18 cellular contexts compared by ENCODE assay signal in the genomic region with DNA sequence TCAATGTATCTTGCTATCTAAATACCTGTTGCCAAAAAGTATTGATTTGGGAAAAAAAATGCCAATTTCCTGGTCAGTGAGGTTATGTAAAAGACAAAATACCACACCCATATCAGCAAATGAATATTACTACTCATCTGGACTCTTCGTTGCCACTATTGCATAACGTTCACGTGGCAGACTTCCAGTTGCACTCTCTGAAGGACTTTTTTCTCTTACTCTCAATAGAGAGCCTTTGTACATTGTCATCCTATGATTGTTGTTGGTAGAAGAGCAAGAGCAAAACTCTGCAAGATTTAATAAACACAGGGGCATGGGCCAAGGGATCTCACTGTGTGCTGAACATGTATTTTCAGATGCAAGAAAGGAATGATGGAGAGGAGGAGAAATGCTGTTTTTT.
DNase-seq lines count a peak whose midpoint lies in the region; ATAC-seq and TF ChIP-seq lines count a peak whose summit lies in the region.
"Had no signal": no experiment of that assay in that cellular context is flagged by ENCODE, and none has a peak within 500 bp of the region (broad histone marks: within the 10 kb centered on the region; RNA-seq: fewer than 3 reads in every experiment).

No MANE protein-coding gene starts in this region.

- no peaks in the 10 kb centered on the region for H3K4me1 Mint-ChIP-seq in CD4-positive, alpha-beta memory T cell
- H3K4me1 Mint-ChIP-seq: activated CD4-positive, alpha-beta T cell treated with anti-CD3 and anti-CD28 coated beads for 36 hours; memory B cell; naive thymus-derived CD8-positive, alpha-beta T cell had no signal

- CTCF ChIA-PET in CD4-positive, alpha-beta memory T cell (lab: Charles Lee; ENCODE audit: partially characterized antibody) = no interaction called here

- no peak overlapping the region for H3K4me3 ChIP-seq in right lobe of liver
- H3K4me3 ChIP-seq in CD4-positive, alpha-beta memory T cell (ENCODE audit: low read length in 2 of 2) = no peak overlapping the region

- no peaks in the 10 kb centered on the region for H3K4me1 ChIP-seq in right lobe of liver
- H3K4me1 ChIP-seq in CD4-positive, alpha-beta memory T cell (ENCODE audit: insufficient read depth, low read length) = no peaks in the 10 kb centered on the region

- H3K36me3 Mint-ChIP-seq in CD4-positive, alpha-beta memory T cell = no peaks in the 10 kb centered on the region
- H3K36me3 Mint-ChIP-seq: activated naive CD8-positive, alpha-beta T cell; brain; CD8-positive, alpha-beta T cell; memory B cell; naive thymus-derived CD8-positive, alpha-beta T cell had no signal

- no peaks in the 10 kb centered on the region for H3K9me3 ChIP-seq in right lobe of liver
- no peaks in the 10 kb centered on the region for H3K9me3 ChIP-seq in CD4-positive, alpha-beta memory T cell (ENCODE audit: control insufficient read depth in 1 of 2, low read length in 2 of 2)

- H3K4me3 Mint-ChIP-seq in CD4-positive, alpha-beta memory T cell = no peak overlapping the region
- H3K4me3 Mint-ChIP-seq: activated CD4-positive, alpha-beta T cell treated with anti-CD3 and anti-CD28 coated beads for 36 hours; activated naive CD8-positive, alpha-beta T cell; brain; CD8-positive, alpha-beta T cell; memory B cell; naive thymus-derived CD8-positive, alpha-beta T cell had no signal

- H3K27ac Mint-ChIP-seq in CD4-positive, alpha-beta memory T cell = no peak overlapping the region
- H3K27ac Mint-ChIP-seq: activated CD4-positive, alpha-beta T cell treated with anti-CD3 and anti-CD28 coated beads for 36 hours; activated naive CD8-positive, alpha-beta T cell; brain; CD8-positive, alpha-beta T cell; memory B cell; naive thymus-derived CD8-positive, alpha-beta T cell had no signal

- no peaks in the 10 kb centered on the region for H3K27me3 ChIP-seq in right lobe of liver
- no peaks in the 10 kb centered on the region for H3K27me3 ChIP-seq in CD4-positive, alpha-beta memory T cell (ENCODE audit: insufficient read depth, low read length)

- TF ChIP-seq POLR2A in right lobe of liver (IDR thresholded peaks at IDR 0.05) = no peak

- WGBS in right lobe of liver (ENCODE audit: insufficient coverage, low coverage, low lambda C conversion rate, missing lambda C conversion rate) = 23% methylated on average over 3 of the region's 3 CpGs

- no peak overlapping the region for H3K27ac ChIP-seq in right lobe of liver
- H3K27ac ChIP-seq in CD4-positive, alpha-beta memory T cell (ENCODE audit: low read depth, low read length) = no peak overlapping the region

- TF ChIP-seq CTCF in right lobe of liver (IDR thresholded peaks at IDR 0.05) = no peak

- H3K9me3 Mint-ChIP-seq in CD4-positive, alpha-beta memory T cell = peaks cover 0 to 2% (median 0%) of the 10 kb centered on the region in 8 donors
- H3K9me3 Mint-ChIP-seq: brain, memory B cell had no signal

- H3K27me3 Mint-ChIP-seq in CD4-positive, alpha-beta memory T cell = no peaks in the 10 kb centered on the region
- H3K27me3 Mint-ChIP-seq: activated CD4-positive, alpha-beta T cell treated with anti-CD3 and anti-CD28 coated beads for 36 hours; activated naive CD8-positive, alpha-beta T cell; brain; naive thymus-derived CD8-positive, alpha-beta T cell had no signal

- H3K36me3 ChIP-seq in right lobe of liver = no peaks in the 10 kb centered on the region
- no peaks in the 10 kb centered on the region for H3K36me3 ChIP-seq in CD4-positive, alpha-beta memory T cell (ENCODE audit: insufficient read depth, low read length)

- in situ Hi-C loops in SK-MEL-5 (cut with HindIII; ENCODE audit: low pct_unique_long_range_greater_than_20kb, low sequenced_read_pairs) = no loop called here

- ATAC-seq in right lobe of liver (peak; percentile 70 to 96 (median 84)), GM19463 (IDR thresholded peaks at IDR 0.05; ENCODE audit: unreplicated experiment) (no peak)
- ATAC-seq: activated CD4-positive, alpha-beta T cell treated with anti-CD3 and anti-CD28 coated beads for 36 hours; CD8-positive, alpha-beta T cell; naive thymus-derived CD8-positive, alpha-beta T cell had no signal

- POLR2A ChIA-PET in CD4-positive, alpha-beta memory T cell (lab: Charles Lee; ENCODE audit: partially characterized antibody) = no interaction called here

- peak; percentile 95 for DNase-seq in SK-MEL-5 (ENCODE audit: low read depth, low spot score)
- DNase-seq in globus pallidus (ENCODE audit: low spot score) = peak; percentile 92
- DNase-seq in right lobe of liver = peak; percentile 54 to 74 (median 56)
- DNase-seq in superior temporal gyrus (ENCODE audit: extremely low spot score) = peak; percentile 96
- DNase-seq in NCI-H1092 (lab: John Stamatoyannopoulos, UW) = no peak
- DNase-seq in CD4-positive, alpha-beta memory T cell = no peak
- DNase-seq: activated CD4-positive, alpha-beta T cell treated with anti-CD3 and anti-CD28 coated beads for 36 hours; CD8-positive, alpha-beta T cell; DMS79; naive thymus-derived CD8-positive, alpha-beta T cell; NCI-H1105; NCI-H526 treated with DMSO at 0.1 percent for 48 hours; small intestine; stimulated activated CD4-positive, alpha-beta T cell treated with anti-CD3 and anti-CD28 coated beads, Interleukin-4, amount 100 ng/mL, for 24 hours had no signal

- intact Hi-C loops in right lobe of liver (cut with DNase I) = no loop called here
- intact Hi-C loops in CD4-positive, alpha-beta memory T cell (cut with micrococcal nuclease) = no loop called here

Comparison
In these comparisons a context has a peak if more than half of its experiments do, and no peak if none do; other contexts are left out.
1. DNase-seq: peak in SK-MEL-5 (single experiment), globus pallidus (single experiment), right lobe of liver (3 of 3) and superior temporal gyrus (single experiment); none in NCI-H1092 (single experiment) and CD4-positive, alpha-beta memory T cell (0 of 5).